Comparison of ENCODE assay signal across 8 cellular contexts in the genomic region with DNA sequence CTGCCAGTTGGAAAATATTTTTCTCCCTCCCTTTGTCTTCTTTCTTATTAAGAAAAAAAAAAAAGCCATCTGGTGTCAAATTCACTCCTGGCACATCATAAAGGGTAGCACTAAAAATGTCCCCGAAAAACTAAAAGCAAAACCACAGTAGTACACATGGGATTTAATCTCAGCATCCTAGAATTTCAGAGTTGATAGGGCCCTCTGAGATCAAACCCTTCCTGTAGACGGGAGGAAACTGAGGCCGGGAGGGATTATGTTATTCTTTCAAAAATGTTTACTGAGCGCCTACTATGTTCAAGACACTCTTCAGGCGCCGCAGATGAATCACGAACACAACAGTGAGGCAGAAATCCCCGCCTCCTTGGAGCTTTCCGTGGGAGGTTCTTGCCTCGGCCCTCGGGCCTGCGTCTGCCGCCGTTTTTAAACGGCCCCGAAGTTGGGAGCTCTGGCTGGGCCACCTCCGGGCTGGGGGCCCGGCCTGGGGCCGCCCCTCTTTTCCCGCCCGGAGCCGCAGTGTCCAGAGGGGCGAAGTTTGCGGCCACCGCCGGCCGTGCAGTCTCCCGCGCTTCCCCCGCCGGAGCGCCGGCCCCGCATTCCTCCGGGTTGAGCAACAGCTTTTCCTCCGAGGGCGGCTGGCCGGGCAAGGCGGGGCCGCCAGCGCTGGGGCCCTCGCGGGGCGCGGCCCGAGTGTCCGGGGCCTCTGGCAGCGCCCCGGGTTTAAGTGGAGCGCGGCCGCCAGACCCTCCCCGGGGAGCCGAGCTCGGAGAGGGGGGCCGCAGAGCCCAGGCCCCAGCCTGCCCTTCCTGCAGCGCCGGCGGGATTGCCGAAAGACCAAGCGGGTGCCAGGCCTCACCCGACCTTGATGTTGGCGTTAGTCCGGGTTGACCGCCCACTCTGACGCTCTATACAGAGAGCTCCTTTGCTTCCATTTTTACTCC. TPM values are rescaled to one million over a fixed set of nuclear protein-coding genes. Genes with fewer than 3 reads are reported as not detected.
DNase-seq lines count a peak whose midpoint lies in the region; ATAC-seq and TF ChIP-seq lines count a peak whose summit lies in the region.

No MANE protein-coding gene starts in this region.

- TF ChIP-seq POLR2A in spleen (IDR thresholded peaks at IDR 0.05) = no peak

- intact Hi-C loops in mammary epithelial cell (cut with micrococcal nuclease) = loop anchor here (2.0 kb wide), 2 partner anchors 24 to 32 kb away; no protein-coding TSS in a partner anchor
- intact Hi-C loops in spleen (cut with DNase I; ENCODE audit: low total_unique reads) = no loop called here

- H3K9me3 ChIP-seq in mammary epithelial cell (replicated peaks; ENCODE audit: insufficient read depth, low read length) (no peaks in the 10 kb centered on the region), spleen (no peaks in the 10 kb centered on the region)

- H3K4me1 Mint-ChIP-seq in immature natural killer cell = peaks cover 6 to 11% of the 10 kb centered on the region in 2 donors

- H3K4me3 ChIP-seq in HL-60 (replicated peaks; ENCODE audit: insufficient read depth, low read length) (peak overlapping the region; percentile 50), mammary epithelial cell (replicated peaks in 1 of 3; ENCODE audit: insufficient read depth in 1 of 3, low read depth in 2 of 3, low read length in 3 of 3) (peak overlapping the region; percentile 42 to 55 (median 48)), spleen (peak overlapping the region; percentile 20 to 71 (median 42))

- TF ChIP-seq CTCF in HL-60 (IDR thresholded peaks at IDR 0.05; ENCODE audit: insufficient read depth, low read length) (no peak), mammary epithelial cell (conservative IDR thresholded peaks at IDR 0.05 in 1 of 2, IDR thresholded peaks at IDR 0.05 in 1 of 2; ENCODE audit: extremely low read depth in 1 of 2, insufficient read depth in 1 of 2, low read depth in 1 of 2, low read length in 2 of 2) (no peak), spleen (IDR thresholded peaks at IDR 0.05 in 8 of 11, conservative IDR thresholded peaks at IDR 0.05 in 3 of 11) (no peak)

- peak overlapping the region; percentile 65 for H3K9ac ChIP-seq in mammary epithelial cell (ENCODE audit: insufficient read depth, low read length)

- WGBS in mammary epithelial cell (ENCODE audit: low coverage, missing lambda C conversion rate) = 1% methylated on average over 42 of the region's 66 CpGs
- 1 to 7% (median 3%) methylated on average over 24 to 66 of the region's 66 CpGs for WGBS in spleen, 5 donors

- peak; percentile 80 for ATAC-seq in GM19438 (IDR thresholded peaks at IDR 0.05; ENCODE audit: low read depth, unreplicated experiment)

- H4K20me1 ChIP-seq in mammary epithelial cell (ENCODE audit: insufficient read depth, low read length) = no peaks in the 10 kb centered on the region

- in situ Hi-C loops in mammary epithelial cell (cut with MboI; ENCODE audit: low sequenced_read_pairs in 2 of 2) = no loop called here

- dilution Hi-C loops in mammary epithelial cell (cut with HindIII; ENCODE audit: low sequenced_read_pairs) = no loop called here

- CTCF ChIA-PET in mammary epithelial cell (lab: Charles Lee; ENCODE audit: low non-redundant PET) = interaction anchor here (0.6 to 0.9 kb wide), 3 partner anchors 14 to 21 kb away, joined by 4 to 7 read pairs (median 5); no protein-coding TSS in a partner anchor

- H3K36me3 ChIP-seq in mammary epithelial cell (ENCODE audit: insufficient read depth, low read length) (no peaks in the 10 kb centered on the region), spleen (no peaks in the 10 kb centered on the region)

- H3K9me3 Mint-ChIP-seq in immature natural killer cell = peaks cover 0 to 2% (median 0%) of the 10 kb centered on the region in 6 donors

- BruUV-seq in mammary epithelial cell (replicated peaks; lab: Mats Ljungman, UMichigan) = no TSS peak

- H2AFZ ChIP-seq in mammary epithelial cell (ENCODE audit: low read depth, low read length) = peak overlapping the region; percentile 88

- H3K4me2 ChIP-seq in mammary epithelial cell (ENCODE audit: insufficient read depth, low read depth, low read length) = peak overlapping the region; percentile 85

- DNase-seq in C1 segment of cervical spinal cord (lab: John Stamatoyannopoulos, UW) (peak in 9 of 14 donors; percentile 35 to 70 (median 51)), HL-60 (ENCODE audit: low read depth in 1 of 2, low spot score in 1 of 2) (peak in 1 of 2 experiments; percentile 38), UCSD-AML1 (lab: John Stamatoyannopoulos, UW; ENCODE audit: unreplicated experiment) (peak; percentile 48), mammary epithelial cell (peak; percentile 74), immature natural killer cell (no peak), spleen (peak; percentile 89), KG1 (lab: John Stamatoyannopoulos, UW) (no peak)

- H3K27me3 Mint-ChIP-seq in immature natural killer cell (ENCODE audit: low read depth in 3 of 3) = peaks cover 5 to 28% (median 11%) of the 10 kb centered on the region in 3 donors

- H3K27me3 ChIP-seq in HL-60 (ENCODE audit: insufficient read depth, poor library complexity, severe bottlenecking) (no peaks in the 10 kb centered on the region), mammary epithelial cell (ENCODE audit: insufficient read depth, low read length) (no peaks in the 10 kb centered on the region), spleen (replicated peaks in 1 of 7) (peaks cover 0 to 15% (median 5%) of the 10 kb centered on the region in 7 donors)

- H3K27ac ChIP-seq in HL-60 (replicated peaks) (peak overlapping the region; percentile 57), mammary epithelial cell (ENCODE audit: insufficient read depth, low read depth, low read length) (peak overlapping the region; percentile 72), spleen (peak overlapping the region; percentile 61 to 90 (median 87))

- peaks cover 22% of the 10 kb centered on the region for H3K4me1 ChIP-seq in mammary epithelial cell (ENCODE audit: insufficient read depth, low read length)
- H3K4me1 ChIP-seq in spleen = peaks cover 0 to 28% (median 18%) of the 10 kb centered on the region in 6 donors

- H3K4me3 Mint-ChIP-seq in immature natural killer cell = peak overlapping the region; percentile 71 to 85 (median 74)

- H3K36me3 Mint-ChIP-seq in immature natural killer cell = no peaks in the 10 kb centered on the region

- H3K27ac Mint-ChIP-seq in immature natural killer cell = no peak overlapping the region

- no peaks in the 10 kb centered on the region for H3K79me2 ChIP-seq in mammary epithelial cell (ENCODE audit: insufficient read depth, low read length)

RNA-seq across cellular contexts. Expression of a gene that starts 18.6 kb away (rescaled TPM):
- total RNA-seq in mammary epithelial cell (10 to 100 TPM; 51.3 to 76.1 TPM), spleen (100 to 1,000 TPM; 140 to 203 (median 181) TPM)
- polyA plus RNA-seq in mammary epithelial cell (56.4 TPM), immature natural killer cell (10 to 100 TPM; 30.6 to 51.8 (median 36.5) TPM), spleen (10 to 100 TPM; 22.2 to 43.5 (median 23.8) TPM)
- 204 TPM for polyA minus RNA-seq in mammary epithelial cell

RNA-seq across cellular contexts. Expression of a gene that starts 46.5 kb away (rescaled TPM):
- total RNA-seq in mammary epithelial cell (1 to 10 TPM; 1.8 to 2.5 TPM), spleen (10 to 100 TPM in 1 of 7 donors, 1 to 10 TPM in 6; 4.8 to 18.6 (median 7.3) TPM)
- polyA plus RNA-seq in mammary epithelial cell (0.40 TPM), immature natural killer cell (under 1 TPM in 2 of 3 donors, not detected in 1; 0.40 to 0.95 TPM), spleen (1 to 10 TPM; 2.0 to 3.2 (median 2.8) TPM)
- polyA minus RNA-seq in mammary epithelial cell = 3.3 TPM

Comparison
In these comparisons a context has a peak if more than half of its experiments do, and no peak if none do; other contexts are left out.
1. DNase-seq: peak in C1 segment of cervical spinal cord (9 of 14), UCSD-AML1 (single experiment), mammary epithelial cell (single experiment) and spleen (single experiment); none in immature natural killer cell (0 of 3) and KG1 (single experiment).
2. Peak in every context shown above with its lines, with median percentiles within 50 percentile points of each other: H3K27ac ChIP-seq and H3K4me3 ChIP-seq.